ENCODE assay signal across 2 cellular contexts in the genomic region with DNA sequence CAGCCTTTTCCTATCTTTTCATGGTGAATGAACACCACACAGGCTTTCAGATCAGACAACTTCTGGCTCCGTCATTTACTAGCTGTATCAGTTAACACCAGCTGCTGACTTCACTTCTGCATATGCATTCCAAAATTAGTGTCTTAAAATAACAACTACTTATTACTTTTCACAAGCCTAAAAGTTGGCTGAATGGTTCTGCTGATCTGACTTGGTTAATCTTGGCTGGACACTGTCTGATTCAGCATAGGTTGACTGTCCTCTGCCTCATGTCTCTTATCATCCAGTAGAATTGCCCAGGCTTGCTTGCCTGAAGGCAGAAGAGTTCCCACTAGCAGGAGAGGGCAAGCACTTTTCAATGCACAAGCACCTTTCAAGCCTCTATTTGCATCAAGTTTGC.
TF ChIP-seq lines count a peak whose summit lies in the region.

No MANE protein-coding gene starts in this region.

TF ChIP-seq in IMR-90, 13 proteins besides CTCF, POLR2A, EP300 and RAD21:
- TF ChIP-seq CHD1 (IDR thresholded peaks at IDR 0.05; ENCODE audit: low read depth, low read length) = no peak
- TF ChIP-seq MAFK (IDR thresholded peaks at IDR 0.05; ENCODE audit: low read depth, low read length) = peak; percentile 13; the same call in 1 of the 2 replicates
- TF ChIP-seq, protein P1, sequence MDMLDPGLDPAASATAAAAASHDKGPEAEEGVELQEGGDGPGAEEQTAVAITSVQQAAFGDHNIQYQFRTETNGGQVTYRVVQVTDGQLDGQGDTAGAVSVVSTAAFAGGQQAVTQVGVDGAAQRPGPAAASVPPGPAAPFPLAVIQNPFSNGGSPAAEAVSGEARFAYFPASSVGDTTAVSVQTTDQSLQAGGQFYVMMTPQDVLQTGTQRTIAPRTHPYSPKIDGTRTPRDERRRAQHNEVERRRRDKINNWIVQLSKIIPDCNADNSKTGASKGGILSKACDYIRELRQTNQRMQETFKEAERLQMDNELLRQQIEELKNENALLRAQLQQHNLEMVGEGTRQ (IDR thresholded peaks at IDR 0.05; ENCODE audit: low read depth, low read length) = peak; percentile 43; the same call in 1 of the 2 replicates

TF ChIP-seq in H1, 55 proteins besides CTCF, POLR2A, EP300 and RAD21:
- no peak for TF ChIP-seq BRCA1 (IDR thresholded peaks at IDR 0.05; ENCODE audit: low read depth, low read length)
- no peak for TF ChIP-seq NANOG (IDR thresholded peaks at IDR 0.05; ENCODE audit: insufficient read depth, low read depth, low read length, poor library complexity, severe bottlenecking)
- no peak for TF ChIP-seq YY1 (IDR thresholded peaks at IDR 0.05; ENCODE audit: low read depth, low read length)
- TF ChIP-seq JUND (IDR thresholded peaks at IDR 0.05; ENCODE audit: low read length) = no peak
- no peak for TF ChIP-seq EZH2 (IDR thresholded peaks at IDR 0.05; ENCODE audit: low read depth, low read length, severe bottlenecking)
